Comparison of ENCODE assay signal across 9 cellular contexts in genomic region chr13:96119921-96120320, GRCh38. TPM values are rescaled to one million over a fixed set of nuclear protein-coding genes. Genes with fewer than 3 reads are reported as not detected.
"Had no signal": no experiment of that assay in that cellular context is flagged by ENCODE, and none has a peak within 500 bp of the region (broad histone marks: within the 10 kb centered on the region; RNA-seq: fewer than 3 reads in every experiment).

No MANE protein-coding gene starts in this region.

- ATAC-seq: HCT116, K562 had no signal

- H3K27ac Mint-ChIP-seq: HFFc6 had no signal

- FAIRE-seq: HTR-8/SVneo, K562 had no signal

- H3K27ac ChIP-seq: GM23248 had no signal

- H3K9me3 Mint-ChIP-seq: HFFc6 had no signal

- H3K4me3 Mint-ChIP-seq: HFFc6 had no signal

- H3K36me3 ChIP-seq: HAP-1 had no signal

- H3K4me3 ChIP-seq: GM23248, HAP-1, K562 had no signal

- H3K9ac ChIP-seq: GM23248 had no signal

- H3K4me1 ChIP-seq: HAP-1 had no signal

- DNase-seq: GM23248, H7, HFFc6, IMR-90 had no signal

- H3K9me3 ChIP-seq: HAP-1 had no signal

- H2AFZ ChIP-seq: GM23248 had no signal

RNA-seq across cellular contexts. Expression of gene HS6ST3, which starts 30.0 kb away (rescaled TPM):
- total RNA-seq: HFFc6, HT-29, IMR-90, K562 had no signal
- polyA plus RNA-seq: GM23248, IMR-90, K562 had no signal
